16 cellular contexts compared by ENCODE assay signal in the genomic region with DNA sequence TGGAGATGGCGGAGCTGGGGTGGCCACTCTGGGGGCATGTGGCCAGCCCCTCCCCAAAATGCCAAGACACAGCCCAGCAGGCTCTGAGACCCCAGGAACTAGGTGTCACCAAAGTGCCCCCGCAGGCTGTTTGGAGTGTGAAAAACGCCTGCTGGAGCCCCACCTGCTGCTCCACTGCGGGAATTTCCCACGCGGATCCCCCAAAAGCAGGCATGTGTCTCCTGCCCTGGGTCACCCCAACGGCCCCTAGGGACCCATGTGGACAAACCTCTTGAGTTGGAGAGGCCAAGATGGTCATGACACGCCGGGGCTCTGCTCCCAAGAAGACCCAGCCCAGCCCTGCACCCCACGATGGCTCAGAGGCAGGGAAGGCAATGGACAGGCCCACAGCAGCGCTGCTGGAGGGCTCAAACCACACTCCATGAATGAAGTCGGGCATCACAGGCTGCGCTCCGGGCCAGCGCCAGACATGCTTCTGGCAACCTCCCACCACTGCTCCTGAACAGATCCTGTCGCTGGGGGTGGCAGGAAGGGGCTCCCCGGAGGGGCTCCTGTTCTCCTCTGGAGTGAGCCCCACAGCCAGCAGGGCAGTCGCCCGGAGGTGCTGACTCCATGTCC. TPM values are rescaled to one million over a fixed set of nuclear protein-coding genes. Genes with fewer than 3 reads are reported as not detected.
DNase-seq lines count a peak whose midpoint lies in the region; ATAC-seq and TF ChIP-seq lines count a peak whose summit lies in the region.
"Had no signal": no experiment of that assay in that cellular context is flagged by ENCODE, and none has a peak within 500 bp of the region (broad histone marks: within the 10 kb centered on the region; RNA-seq: fewer than 3 reads in every experiment).

No MANE protein-coding gene starts in this region.

- POLR2A ChIA-PET in CD4-positive, alpha-beta T cell (lab: Charles Lee): interaction anchor here (1.5 to 6.0 kb wide), 2 partner anchors 9 to 33 kb away, joined by 3 to 49 read pairs; no protein-coding TSS in a partner anchor

- no peaks in the 10 kb centered on the region for H3K36me3 Mint-ChIP-seq in CD4-positive, alpha-beta T cell (ENCODE audit: low read depth)
- peaks cover 6% of the 10 kb centered on the region for H3K36me3 Mint-ChIP-seq in endothelial cell (ENCODE audit: low read depth, unreplicated experiment)
- H3K36me3 Mint-ChIP-seq: CD4-positive, alpha-beta memory T cell had no signal

- peaks cover 44% of the 10 kb centered on the region for H3K79me1 ChIP-seq in neuronal stem cell (ENCODE audit: low read depth, low read length)

- peak overlapping the region; percentile 11 for H3K4me2 ChIP-seq in neuronal stem cell (ENCODE audit: insufficient read depth, low read length, poor library complexity, severe bottlenecking)

- peak overlapping the region; percentile 56 for H3K14ac ChIP-seq in neuronal stem cell (ENCODE audit: low read length)

- no peak overlapping the region for H3K4me3 ChIP-seq in neuronal stem cell (ENCODE audit: low read length in 2 of 2)

- no peak overlapping the region for H3K4ac ChIP-seq in neuronal stem cell (ENCODE audit: low read length)

- no CpG with 5 or more reads among the region's 19 CpGs for WGBS in neuronal stem cell (ENCODE audit: extremely low coverage in 2 of 2, insufficient read length in 2 of 2, insufficient replicate concordance in 1 of 2), 2 donors

- H3K27ac Mint-ChIP-seq in CD4-positive, alpha-beta T cell: peak overlapping the region; percentile 76
- H3K27ac Mint-ChIP-seq in endothelial cell (ENCODE audit: unreplicated experiment): peak overlapping the region; percentile 95
- H3K27ac Mint-ChIP-seq: activated naive CD8-positive, alpha-beta T cell treated with anti-CD3 and anti-CD28 coated beads, Interleukin-2, amount 50 U/mL, for 24 hours had no signal

- no peak for DNase-seq in CD4-positive, alpha-beta T cell
- DNase-seq in NAMALWA (ENCODE audit: low spot score) (peak; percentile 25), endothelial cell (ENCODE audit: low spot score) (no peak), neuronal stem cell (ENCODE audit: low spot score) (no peak)
- DNase-seq: activated CD8-positive, alpha-beta memory T cell treated with anti-CD3 and anti-CD28 coated beads for 24 hours; activated naive CD8-positive, alpha-beta T cell treated with anti-CD3 and anti-CD28 coated beads, Interleukin-2, amount 50 U/mL, for 24 hours; CD4-positive, alpha-beta memory T cell; NCI-H187; NCI-H774; SHP77; stimulated activated CD4-positive, alpha-beta T cell treated with anti-CD3 and anti-CD28 coated beads, Interleukin-4, amount 100 ng/mL, for 4 hours; stimulated activated naive CD4-positive, alpha-beta T cell had no signal

- H2BK120ac ChIP-seq in neuronal stem cell (ENCODE audit: low read depth, low read length): peak overlapping the region; percentile 24

- ATAC-seq in CD4-positive, alpha-beta T cell (ENCODE audit: poor library complexity): no peak
- ATAC-seq in HG02642 (IDR thresholded peaks at IDR 0.05; ENCODE audit: poor library complexity, unreplicated experiment) (no peak), GM21423 (IDR thresholded peaks at IDR 0.05; ENCODE audit: unreplicated experiment) (no peak), HG03039 (IDR thresholded peaks at IDR 0.05; ENCODE audit: unreplicated experiment) (no peak), HG03460 (IDR thresholded peaks at IDR 0.05; ENCODE audit: unreplicated experiment) (no peak)
- ATAC-seq: activated naive CD8-positive, alpha-beta T cell treated with anti-CD3 and anti-CD28 coated beads, Interleukin-2, amount 50 U/mL, for 24 hours had no signal

- no peak overlapping the region for H4K91ac ChIP-seq in neuronal stem cell (ENCODE audit: low read depth, low read length, poor library complexity)

- peaks cover 16 to 39% of the 10 kb centered on the region in 2 donors for H3K36me3 ChIP-seq in neuronal stem cell (replicated peaks in 1 of 2; ENCODE audit: control insufficient read depth in 2 of 2, insufficient read depth in 2 of 2, low read length in 2 of 2)

- H2BK15ac ChIP-seq in neuronal stem cell (ENCODE audit: low read length): no peak overlapping the region

- H3K18ac ChIP-seq in neuronal stem cell (ENCODE audit: low read length): peak overlapping the region; percentile 92

- no peak for TF ChIP-seq CTCF in CD4-positive, alpha-beta T cell (IDR thresholded peaks at IDR 0.05)
- TF ChIP-seq CTCF in endothelial cell (IDR thresholded peaks at IDR 0.05; ENCODE audit: unreplicated experiment): no peak

- no peaks in the 10 kb centered on the region for H3K9me3 Mint-ChIP-seq in CD4-positive, alpha-beta T cell
- H3K9me3 Mint-ChIP-seq in endothelial cell (ENCODE audit: unreplicated experiment): no peaks in the 10 kb centered on the region
- H3K9me3 Mint-ChIP-seq: activated naive CD8-positive, alpha-beta T cell treated with anti-CD3 and anti-CD28 coated beads, Interleukin-2, amount 50 U/mL, for 24 hours; CD4-positive, alpha-beta memory T cell had no signal

- no peak overlapping the region for H3K27ac ChIP-seq in CD4-positive, alpha-beta T cell (ENCODE audit: low read depth, low read length)
- peak overlapping the region; percentile 78 for H3K27ac ChIP-seq in neuronal stem cell (replicated peaks; ENCODE audit: low read length)

- peak overlapping the region; percentile 51 for H2AK5ac ChIP-seq in neuronal stem cell (ENCODE audit: low read depth, low read length)

- intact Hi-C loops in CD4-positive, alpha-beta T cell (cut with DNase I, micrococcal nuclease): no loop called here

- H2BK5ac ChIP-seq in neuronal stem cell (ENCODE audit: low read length): no peak overlapping the region

- H3K27me3 Mint-ChIP-seq in CD4-positive, alpha-beta T cell: no peaks in the 10 kb centered on the region
- H3K27me3 Mint-ChIP-seq in endothelial cell (ENCODE audit: unreplicated experiment): peaks cover 13% of the 10 kb centered on the region
- H3K27me3 Mint-ChIP-seq: activated naive CD8-positive, alpha-beta T cell treated with anti-CD3 and anti-CD28 coated beads, Interleukin-2, amount 50 U/mL, for 24 hours; CD4-positive, alpha-beta memory T cell had no signal

- no peak overlapping the region for H2AFZ ChIP-seq in neuronal stem cell (ENCODE audit: low read length)

- peaks cover 33% of the 10 kb centered on the region for H3K4me1 Mint-ChIP-seq in CD4-positive, alpha-beta T cell (ENCODE audit: low read depth)
- H3K4me1 Mint-ChIP-seq in endothelial cell (ENCODE audit: unreplicated experiment): peaks cover 34% of the 10 kb centered on the region

- H3K9me3 ChIP-seq in CD4-positive, alpha-beta T cell (ENCODE audit: control insufficient read depth, low read length): no peaks in the 10 kb centered on the region
- H3K9me3 ChIP-seq in neuronal stem cell (replicated peaks in 1 of 2; ENCODE audit: control insufficient read depth in 2 of 2, insufficient read depth in 1 of 2, low read depth in 1 of 2, low read length in 2 of 2): peaks cover 0 to 2% of the 10 kb centered on the region in 2 donors

- CTCF ChIA-PET in CD4-positive, alpha-beta T cell (lab: Charles Lee): interaction anchor here (1.0 kb wide), 1 partner anchor 9 kb away, joined by 5 read pairs; no protein-coding TSS in a partner anchor

- H3K23ac ChIP-seq in neuronal stem cell (ENCODE audit: low read depth, low read length, poor library complexity): peak overlapping the region; percentile 80

- peaks cover 2 to 60% of the 10 kb centered on the region in 2 donors for H3K4me1 ChIP-seq in neuronal stem cell (ENCODE audit: control insufficient read depth in 2 of 2, insufficient read depth in 1 of 2, low read depth in 1 of 2, low read length in 2 of 2)

- no peak overlapping the region for H4K8ac ChIP-seq in neuronal stem cell (ENCODE audit: low read depth, low read length)

- H3K4me3 Mint-ChIP-seq in CD4-positive, alpha-beta T cell: peak overlapping the region; percentile 25
- no peak overlapping the region for H3K4me3 Mint-ChIP-seq in endothelial cell (ENCODE audit: unreplicated experiment)

- peak overlapping the region; percentile 41 for H2BK12ac ChIP-seq in neuronal stem cell (ENCODE audit: low read length)

- H3K9ac ChIP-seq in neuronal stem cell (ENCODE audit: low read depth, low read length, poor library complexity): no peak overlapping the region

- no peaks in the 10 kb centered on the region for H3K27me3 ChIP-seq in CD4-positive, alpha-beta T cell (ENCODE audit: control insufficient read depth, insufficient read depth, low read length)
- H3K27me3 ChIP-seq in neuronal stem cell (ENCODE audit: control insufficient read depth in 3 of 3, insufficient read depth in 3 of 3, low read depth in 1 of 3, low read length in 3 of 3): no peaks in the 10 kb centered on the region

RNA-seq across cellular contexts. Expression of gene NOTCH1, which starts 15.3 kb away (rescaled TPM):
- total RNA-seq in CD4-positive, alpha-beta T cell: 10 to 100 TPM; 30.8 to 34.2 TPM
- 312 TPM for total RNA-seq in endothelial cell (ENCODE audit: unreplicated experiment)
- polyA plus RNA-seq in neuronal stem cell (2013, experiment 1 of 2): 32.9 TPM
- 33.2 TPM for polyA plus RNA-seq in neuronal stem cell (2013, experiment 2 of 2)

RNA-seq across cellular contexts. Expression of gene SEC16A, which starts 47.7 kb away (rescaled TPM):
- total RNA-seq in CD4-positive, alpha-beta T cell: 10 to 100 TPM; 73.0 to 75.0 TPM
- 79.5 TPM for total RNA-seq in endothelial cell (ENCODE audit: unreplicated experiment)
- 14.7 TPM for polyA plus RNA-seq in neuronal stem cell (2013, experiment 1 of 2)
- polyA plus RNA-seq in neuronal stem cell (2013, experiment 2 of 2): 15.9 TPM
